Comparison of ENCODE assay signal across 16 cellular contexts in genomic region chr1:196685506-196685905, GRCh38.
DNase-seq lines count a peak whose midpoint lies in the region; ATAC-seq and TF ChIP-seq lines count a peak whose summit lies in the region.
"Had no signal": no experiment of that assay in that cellular context is flagged by ENCODE, and none has a peak within 500 bp of the region (broad histone marks: within the 10 kb centered on the region; RNA-seq: fewer than 3 reads in every experiment).

No MANE protein-coding gene starts in this region.

- ATAC-seq in HG03469 (IDR thresholded peaks at IDR 0.05; ENCODE audit: unreplicated experiment) (no peak), HG03457 (IDR thresholded peaks at IDR 0.05; ENCODE audit: unreplicated experiment) (no peak)
- ATAC-seq: A549; CD8-positive, alpha-beta T cell had no signal

- TF ChIP-seq CTCF in AG10803 (conservative IDR thresholded peaks at IDR 0.05; ENCODE audit: low read length) (no peak), epithelial cell of esophagus (IDR thresholded peaks at IDR 0.05; ENCODE audit: insufficient read depth, low read depth, low read length, missing control alignments) (no peak)

- H3K4me3 ChIP-seq in AG10803 (ENCODE audit: low read length) (no peak overlapping the region), epithelial cell of esophagus (ENCODE audit: low read length) (no peak overlapping the region)
- H3K4me3 ChIP-seq: A549 had no signal

- DNase-seq in AG10803 (ENCODE audit: low read depth), result peak; percentile 5
- peak; percentile 67 for DNase-seq in OCI-M1 (lab: John Stamatoyannopoulos, UW)
- peak; percentile 22 for DNase-seq in epithelial cell of esophagus (ENCODE audit: low read depth)
- peak; percentile 69 for DNase-seq in iris pigment epithelial cell (ENCODE audit: low read depth)
- no peak for DNase-seq in UCSD-AML1 (lab: John Stamatoyannopoulos, UW; ENCODE audit: unreplicated experiment)
- DNase-seq in GF-D8 (lab: John Stamatoyannopoulos, UW), result no peak
- DNase-seq: CD8-positive, alpha-beta T cell; COR-L47; DMS153; DMS79 treated with DMSO at 0.1 percent for 48 hours; EL; HCEC 1CT; HFFc6 had no signal

Comparison
In these comparisons a context has a peak if more than half of its experiments do, and no peak if none do; other contexts are left out.
1. DNase-seq: peak in AG10803 (single experiment), OCI-M1 (single experiment), epithelial cell of esophagus (single experiment) and iris pigment epithelial cell (single experiment); none in UCSD-AML1 (single experiment) and GF-D8 (single experiment).